8 cellular contexts compared by ENCODE assay signal in the genomic region with DNA sequence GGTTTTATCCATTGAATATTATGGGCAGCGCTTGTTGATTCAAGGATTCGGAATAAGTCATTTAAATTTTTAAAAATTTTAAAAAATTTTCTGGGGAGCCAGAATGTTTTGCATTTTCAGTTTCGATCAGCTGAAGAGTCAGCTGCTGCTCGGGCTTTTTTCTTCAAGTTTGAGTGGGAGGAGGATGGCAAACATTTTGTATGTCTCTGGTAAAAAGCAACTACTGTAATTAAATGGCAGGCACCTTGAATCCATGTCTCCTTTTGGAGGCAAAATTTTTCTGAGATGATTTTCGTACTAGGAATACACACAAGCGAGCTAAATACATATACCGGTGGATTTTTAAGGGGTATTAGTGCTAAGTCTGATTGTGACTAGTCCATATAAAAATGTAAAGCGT. TPM values are rescaled to one million over a fixed set of nuclear protein-coding genes. Genes with fewer than 3 reads are reported as not detected.
A peak's percentile ranks its signal among the peaks of the same experiment; 100 is the strongest.
DNase-seq lines count a peak whose midpoint lies in the region; ATAC-seq and TF ChIP-seq lines count a peak whose summit lies in the region.

No MANE protein-coding gene starts in this region.

- peaks cover 13% of the 10 kb centered on the region for H3K4me1 Mint-ChIP-seq in endothelial cell (ENCODE audit: unreplicated experiment)

- H3K4me3 ChIP-seq in AG04450 (ENCODE audit: low read depth, low read length) = peak overlapping the region; percentile 100
- peak overlapping the region; percentile 91 for H3K4me3 ChIP-seq in neural cell (ENCODE audit: low read length)

- no peaks in the 10 kb centered on the region for H3K9me2 ChIP-seq in neural cell (ENCODE audit: insufficient read depth, low read length)

- ATAC-seq in GM18858 (IDR thresholded peaks at IDR 0.05; ENCODE audit: unreplicated experiment) (peak; percentile 15), HG03103 (IDR thresholded peaks at IDR 0.05; ENCODE audit: low read depth, unreplicated experiment) (peak; percentile 18)

- peak overlapping the region; percentile 93 for H3K27ac Mint-ChIP-seq in endothelial cell (ENCODE audit: unreplicated experiment)

- CTCF ChIA-PET in AG04450 (lab: Charles Lee) = interaction anchor here (0.8 kb wide), 2 partner anchors 12 to 97 kb away, joined by 3 read pairs; no protein-coding TSS in a partner anchor

- H3K36me3 ChIP-seq in neural cell (ENCODE audit: insufficient read depth, low read length) = no peaks in the 10 kb centered on the region

- TF ChIP-seq CTCF in AG04450 (IDR thresholded peaks at IDR 0.05; ENCODE audit: low read depth, low read length) (no peak), endothelial cell (IDR thresholded peaks at IDR 0.05; ENCODE audit: unreplicated experiment) (no peak), neural cell (IDR thresholded peaks at IDR 0.05; ENCODE audit: poor library complexity, severe bottlenecking) (no peak)

- DNase-seq in AG04450 (ENCODE audit: low read depth, low spot score) (no peak), T follicular helper cell (ENCODE audit: low read depth) (peak; percentile 4), endothelial cell (ENCODE audit: low spot score) (no peak), NCI-H2196 (lab: John Stamatoyannopoulos, UW; ENCODE audit: unreplicated experiment) (no peak), cerebellar nuclear complex (lab: John Stamatoyannopoulos, UW) (no peak)

- peaks cover 3% of the 10 kb centered on the region for H3K36me3 Mint-ChIP-seq in endothelial cell (ENCODE audit: low read depth, unreplicated experiment)

- H3K27me3 ChIP-seq in AG04450 (ENCODE audit: control insufficient read depth, insufficient read depth, low read length) (no peaks in the 10 kb centered on the region), neural cell (ENCODE audit: insufficient read depth, low read depth, low read length) (no peaks in the 10 kb centered on the region)

- peak overlapping the region; percentile 85 for H3K27ac ChIP-seq in AG04450 (ENCODE audit: low read depth, low read length)
- peak overlapping the region; percentile 95 for H3K27ac ChIP-seq in neural cell (ENCODE audit: low read length)

- no peak for TF ChIP-seq RAD21 in neural cell (conservative IDR thresholded peaks at IDR 0.05)

- peak overlapping the region; percentile 92 for H3K9ac ChIP-seq in neural cell (ENCODE audit: low read length)

- H2AFZ ChIP-seq in neural cell (ENCODE audit: low read depth, low read length) = peak overlapping the region; percentile 98

- peaks cover 3% of the 10 kb centered on the region for H3F3A ChIP-seq in neural cell (ENCODE audit: insufficient read depth, low read length, poor library complexity, severe bottlenecking)

- no peaks in the 10 kb centered on the region; the same call in 1 of the 2 replicates for H3K9me3 ChIP-seq in AG04450 (ENCODE audit: control insufficient read depth, insufficient read depth, low read length)
- H3K9me3 ChIP-seq in neural cell (ENCODE audit: low read length) = no peaks in the 10 kb centered on the region

- H3K27me3 Mint-ChIP-seq in endothelial cell (ENCODE audit: unreplicated experiment) = peaks cover 4% of the 10 kb centered on the region

- H3K79me2 ChIP-seq in neural cell (replicated peaks; ENCODE audit: insufficient read depth, low read length) = peaks cover 63% of the 10 kb centered on the region

- POLR2A ChIA-PET in AG04450 (lab: Yijun Ruan, JAX) = interaction anchor here (2.5 kb wide), 1 partner anchor 92 kb away, joined by 17 read pairs; a partner anchor contains a TSS

- H3K4me3 Mint-ChIP-seq in endothelial cell (ENCODE audit: unreplicated experiment) = peak overlapping the region; percentile 97

- no peak for TF ChIP-seq EP300 in neural cell (conservative IDR thresholded peaks at IDR 0.05; ENCODE audit: poor library complexity, severe bottlenecking)

- H3K9me3 Mint-ChIP-seq in endothelial cell (ENCODE audit: unreplicated experiment) = no peaks in the 10 kb centered on the region

- peak overlapping the region; percentile 97 for H3K4me2 ChIP-seq in neural cell (ENCODE audit: low read length)

- no peaks in the 10 kb centered on the region for H4K20me1 ChIP-seq in neural cell (ENCODE audit: insufficient read depth)

TF ChIP-seq in neural cell, 6 proteins besides CTCF, POLR2A, EP300 and RAD21:
- TF ChIP-seq POLR2AphosphoS5 (IDR thresholded peaks at IDR 0.05) (no peak), TAF1 (IDR thresholded peaks at IDR 0.05; ENCODE audit: low read depth) (no peak), MXI1 (conservative IDR thresholded peaks at IDR 0.05; ENCODE audit: poor library complexity, severe bottlenecking) (no peak), SMC3 (conservative IDR thresholded peaks at IDR 0.05; ENCODE audit: poor library complexity) (no peak), EZH2 (IDR thresholded peaks at IDR 0.05; ENCODE audit: borderline replicate concordance, insufficient read depth, low read length, poor library complexity, severe bottlenecking) (no peak)
- TF ChIP-seq, protein P1, sequence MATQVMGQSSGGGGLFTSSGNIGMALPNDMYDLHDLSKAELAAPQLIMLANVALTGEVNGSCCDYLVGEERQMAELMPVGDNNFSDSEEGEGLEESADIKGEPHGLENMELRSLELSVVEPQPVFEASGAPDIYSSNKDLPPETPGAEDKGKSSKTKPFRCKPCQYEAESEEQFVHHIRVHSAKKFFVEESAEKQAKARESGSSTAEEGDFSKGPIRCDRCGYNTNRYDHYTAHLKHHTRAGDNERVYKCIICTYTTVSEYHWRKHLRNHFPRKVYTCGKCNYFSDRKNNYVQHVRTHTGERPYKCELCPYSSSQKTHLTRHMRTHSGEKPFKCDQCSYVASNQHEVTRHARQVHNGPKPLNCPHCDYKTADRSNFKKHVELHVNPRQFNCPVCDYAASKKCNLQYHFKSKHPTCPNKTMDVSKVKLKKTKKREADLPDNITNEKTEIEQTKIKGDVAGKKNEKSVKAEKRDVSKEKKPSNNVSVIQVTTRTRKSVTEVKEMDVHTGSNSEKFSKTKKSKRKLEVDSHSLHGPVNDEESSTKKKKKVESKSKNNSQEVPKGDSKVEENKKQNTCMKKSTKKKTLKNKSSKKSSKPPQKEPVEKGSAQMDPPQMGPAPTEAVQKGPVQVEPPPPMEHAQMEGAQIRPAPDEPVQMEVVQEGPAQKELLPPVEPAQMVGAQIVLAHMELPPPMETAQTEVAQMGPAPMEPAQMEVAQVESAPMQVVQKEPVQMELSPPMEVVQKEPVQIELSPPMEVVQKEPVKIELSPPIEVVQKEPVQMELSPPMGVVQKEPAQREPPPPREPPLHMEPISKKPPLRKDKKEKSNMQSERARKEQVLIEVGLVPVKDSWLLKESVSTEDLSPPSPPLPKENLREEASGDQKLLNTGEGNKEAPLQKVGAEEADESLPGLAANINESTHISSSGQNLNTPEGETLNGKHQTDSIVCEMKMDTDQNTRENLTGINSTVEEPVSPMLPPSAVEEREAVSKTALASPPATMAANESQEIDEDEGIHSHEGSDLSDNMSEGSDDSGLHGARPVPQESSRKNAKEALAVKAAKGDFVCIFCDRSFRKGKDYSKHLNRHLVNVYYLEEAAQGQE (IDR thresholded peaks at IDR 0.05; ENCODE audit: borderline replicate concordance) = no peak

RNA-seq across cellular contexts. Expression of a gene that starts 0.6 kb away (rescaled TPM):
- polyA plus RNA-seq in AG04450 (2011; rRNA removed) (18.0 and 22.6 TPM in 2 replicates), neural cell (26.5 and 34.2 TPM in 2 replicates)
- polyA minus RNA-seq in AG04450 (2011; rRNA and poly(A)+ RNA removed) = 27.2 and 31.4 TPM in 2 replicates
- total RNA-seq in endothelial cell (ENCODE audit: unreplicated experiment) = 21.8 TPM
- 93.0 and 96.4 TPM in 2 replicates for polyA minus RNA-seq in neural cell
